ENCODE assay signal across 11 cellular contexts in the genomic region with DNA sequence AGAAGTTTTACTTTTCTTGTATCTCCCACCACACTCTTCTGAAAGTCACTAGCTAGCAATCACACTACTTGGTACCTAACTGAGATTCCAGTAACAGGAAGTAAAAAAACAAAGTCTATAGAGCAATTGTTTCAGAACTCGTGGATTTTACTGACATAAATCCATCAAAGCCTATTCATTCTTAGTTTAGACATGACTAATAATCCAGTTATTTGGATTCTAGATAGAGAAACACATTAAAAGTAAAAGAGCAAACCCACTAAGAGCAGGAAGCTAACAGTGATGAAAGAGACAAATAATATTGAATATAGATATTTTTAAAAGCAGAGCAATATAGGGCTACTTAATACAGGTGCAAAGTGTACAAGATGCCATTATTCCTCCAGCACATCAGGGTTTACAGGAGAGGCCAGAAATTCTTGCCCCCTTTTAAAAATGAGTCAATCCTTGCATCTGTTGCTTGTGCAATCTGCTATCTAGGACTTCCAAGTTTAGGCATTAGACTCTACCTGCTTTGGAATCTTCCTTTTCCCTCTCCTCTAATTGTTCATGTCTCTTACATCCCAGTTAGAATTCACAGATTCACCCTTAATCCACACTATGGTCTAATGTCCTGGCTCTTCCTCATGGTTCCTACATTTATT. TPM values are rescaled to one million over a fixed set of nuclear protein-coding genes. Genes with fewer than 3 reads are reported as not detected.
A peak's percentile ranks its signal among the peaks of the same experiment; 100 is the strongest.
DNase-seq lines count a peak whose midpoint lies in the region; TF ChIP-seq lines count a peak whose summit lies in the region.
"Had no signal": no experiment of that assay in that cellular context is flagged by ENCODE, and none has a peak within 500 bp of the region (broad histone marks: within the 10 kb centered on the region; RNA-seq: fewer than 3 reads in every experiment).

No MANE protein-coding gene starts in this region.

- no peak for TF ChIP-seq CTCF in CD14-positive monocyte (IDR thresholded peaks at IDR 0.05)

- peaks cover 0 to 3% (median 0%) of the 10 kb centered on the region in 7 donors for H3K9me3 Mint-ChIP-seq in CD14-positive monocyte
- no peaks in the 10 kb centered on the region for H3K9me3 Mint-ChIP-seq in activated T-helper 2 cell treated with anti-CD3 and anti-CD28 coated beads, Interferon-gamma antibody, Interleukin-2, Interleukin-4, amounts not matched to agents 10 μg/mL and 5 μg/mL and 100 μg/mL, durations not matched to agents 14 hours and 24 hours and 36 hours

- in situ Hi-C loops in KBM-7 (cut with MboI; ENCODE audit: low pct_unique_long_range_greater_than_20kb, low sequenced_read_pairs), result no loop called here

- H3K27me3 Mint-ChIP-seq in CD14-positive monocyte (ENCODE audit: low read depth in 3 of 3), result peaks cover 0 to 3% (median 0%) of the 10 kb centered on the region in 3 donors
- H3K27me3 Mint-ChIP-seq in activated T-helper 2 cell treated with anti-CD3 and anti-CD28 coated beads, Interferon-gamma antibody, Interleukin-2, Interleukin-4, amounts not matched to agents 10 μg/mL and 5 μg/mL and 100 μg/mL, durations not matched to agents 14 hours and 24 hours and 36 hours (ENCODE audit: low read depth), result no peaks in the 10 kb centered on the region

- no peak for DNase-seq in CD14-positive monocyte (ENCODE audit: low spot score)
- peak; percentile 14 for DNase-seq in HS-27A (ENCODE audit: low read depth)
- no peak for DNase-seq in activated T-helper 2 cell treated with anti-CD3 and anti-CD28 coated beads, Interferon-gamma antibody, Interleukin-2, Interleukin-4, amounts not matched to agents 10 μg/mL and 5 μg/mL and 100 μg/mL, durations not matched to agents 14 hours and 24 hours and 36 hours (ENCODE audit: low spot score)
- DNase-seq in glomerular visceral epithelial cell (ENCODE audit: extremely low spot score), result peak; percentile 4
- DNase-seq in KBM-7, result no peak
- DNase-seq in posterior vena cava (ENCODE audit: low spot score), result no peak
- DNase-seq in mucosa of gallbladder (ENCODE audit: low spot score), result no peak
- no peak for DNase-seq in mesenteric fat pad (ENCODE audit: low spot score)
- DNase-seq: anterior cingulate cortex, NCI-H1048, posterior cingulate gyrus had no signal

- H3K4me3 Mint-ChIP-seq in CD14-positive monocyte, result no peak overlapping the region
- H3K4me3 Mint-ChIP-seq in activated T-helper 2 cell treated with anti-CD3 and anti-CD28 coated beads, Interferon-gamma antibody, Interleukin-2, Interleukin-4, amounts not matched to agents 10 μg/mL and 5 μg/mL and 100 μg/mL, durations not matched to agents 14 hours and 24 hours and 36 hours (ENCODE audit: low read depth), result no peak overlapping the region

- peak overlapping the region in 5 of 7 donors; percentile 0 to 87 (median 43) for H3K27ac Mint-ChIP-seq in CD14-positive monocyte
- H3K27ac Mint-ChIP-seq in activated T-helper 2 cell treated with anti-CD3 and anti-CD28 coated beads, Interferon-gamma antibody, Interleukin-2, Interleukin-4, amounts not matched to agents 10 μg/mL and 5 μg/mL and 100 μg/mL, durations not matched to agents 14 hours and 24 hours and 36 hours, result peak overlapping the region; percentile 5

- intact Hi-C loops in CD14-positive monocyte (cut with micrococcal nuclease), result no loop called here
- intact Hi-C loops in activated T-helper 2 cell treated with anti-CD3 and anti-CD28 coated beads, Interferon-gamma antibody, Interleukin-2, Interleukin-4, amounts not matched to agents 10 μg/mL and 5 μg/mL and 100 μg/mL, durations not matched to agents 14 hours and 24 hours and 36 hours (cut with micrococcal nuclease), result no loop called here
- intact Hi-C loops in posterior vena cava (cut with DNase I), result no loop called here

- peaks cover 54% of the 10 kb centered on the region for H3K4me1 Mint-ChIP-seq in CD14-positive monocyte
- peaks cover 21% of the 10 kb centered on the region for H3K4me1 Mint-ChIP-seq in activated T-helper 2 cell treated with anti-CD3 and anti-CD28 coated beads, Interferon-gamma antibody, Interleukin-2, Interleukin-4, amounts not matched to agents 10 μg/mL and 5 μg/mL and 100 μg/mL, durations not matched to agents 14 hours and 24 hours and 36 hours (ENCODE audit: low read depth)

- peaks cover 6 to 14% of the 10 kb centered on the region in 2 donors for H3K36me3 Mint-ChIP-seq in CD14-positive monocyte
- H3K36me3 Mint-ChIP-seq in activated T-helper 2 cell treated with anti-CD3 and anti-CD28 coated beads, Interferon-gamma antibody, Interleukin-2, Interleukin-4, amounts not matched to agents 10 μg/mL and 5 μg/mL and 100 μg/mL, durations not matched to agents 14 hours and 24 hours and 36 hours (ENCODE audit: low read depth), result no peaks in the 10 kb centered on the region

RNA-seq across cellular contexts. Expression of a gene that starts 6.0 kb away (rescaled TPM):
- polyA plus RNA-seq in CD14-positive monocyte, result 10 to 100 TPM; 16.8 to 21.0 TPM
- 23.1 TPM in 2 replicates for total RNA-seq in activated T-helper 2 cell treated with anti-CD3 and anti-CD28 coated beads, Interferon-gamma antibody, Interleukin-2, Interleukin-4, amounts not matched to agents 10 μg/mL and 5 μg/mL and 100 μg/mL, durations not matched to agents 14 hours and 24 hours and 36 hours
- total RNA-seq in posterior vena cava (10 to 100 TPM; 44.6 to 48.1 TPM), mucosa of gallbladder (41.6 TPM), mesenteric fat pad (56.7 TPM)

RNA-seq across cellular contexts. Expression of a gene that starts 43.0 kb away (rescaled TPM):
- polyA plus RNA-seq in CD14-positive monocyte, result 10 to 100 TPM; 15.0 to 16.6 TPM
- 26.7 and 26.9 TPM in 2 replicates for total RNA-seq in activated T-helper 2 cell treated with anti-CD3 and anti-CD28 coated beads, Interferon-gamma antibody, Interleukin-2, Interleukin-4, amounts not matched to agents 10 μg/mL and 5 μg/mL and 100 μg/mL, durations not matched to agents 14 hours and 24 hours and 36 hours
- total RNA-seq in posterior vena cava (10 to 100 TPM; 16.5 to 16.8 TPM), mucosa of gallbladder (16.6 TPM), mesenteric fat pad (30.0 TPM)

Comparison
In these comparisons a context has a peak if more than half of its experiments do, and no peak if none do; other contexts are left out.
1. DNase-seq: peak in HS-27A (single experiment) and glomerular visceral epithelial cell (single experiment); none in CD14-positive monocyte (single experiment), activated T-helper 2 cell treated with anti-CD3 and anti-CD28 coated beads, Interferon-gamma antibody, Interleukin-2, Interleukin-4, amounts not matched to agents 10 μg/mL and 5 μg/mL and 100 μg/mL, durations not matched to agents 14 hours and 24 hours and 36 hours (single experiment), KBM-7 (single experiment), posterior vena cava (single experiment), mucosa of gallbladder (single experiment) and mesenteric fat pad (single experiment).